22 cellular contexts compared by ENCODE assay signal in the genomic region with DNA sequence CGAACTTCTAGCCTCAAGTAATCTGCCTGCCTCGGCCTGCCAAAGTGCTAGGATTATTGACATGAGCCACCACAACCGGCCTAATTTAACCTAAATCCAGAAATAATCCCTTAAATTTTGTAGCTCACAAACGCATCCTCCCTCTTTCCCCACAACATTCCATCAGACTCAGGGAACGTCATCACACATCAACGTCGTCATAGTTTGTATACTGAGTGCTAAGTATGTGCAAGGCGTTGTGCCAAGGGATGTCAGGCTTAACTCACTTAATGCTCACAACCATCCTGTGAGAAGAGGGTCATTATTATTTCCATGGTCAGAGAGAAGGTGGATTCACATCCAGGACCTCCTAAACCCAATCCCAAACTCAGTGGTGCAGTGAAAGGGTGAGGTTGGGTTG. TPM values are rescaled to one million over a fixed set of nuclear protein-coding genes. Genes with fewer than 3 reads are reported as not detected.
DNase-seq lines count a peak whose midpoint lies in the region; ATAC-seq, FAIRE-seq and TF ChIP-seq lines count a peak whose summit lies in the region.
"Had no signal": no experiment of that assay in that cellular context is flagged by ENCODE, and none has a peak within 500 bp of the region (broad histone marks: within the 10 kb centered on the region; RNA-seq: fewer than 3 reads in every experiment).

No MANE protein-coding gene starts in this region.

- no peak for FAIRE-seq in HepG2 (lab: Jason Lieb, UNC)
- FAIRE-seq: A549, GM12878, H54, HTR-8/SVneo had no signal

- H3K9me3 ChIP-seq in HepG2 (ENCODE audit: low read length) (no peaks in the 10 kb centered on the region), smooth muscle cell (replicated peaks; ENCODE audit: low read depth) (no peaks in the 10 kb centered on the region)
- H3K9me3 ChIP-seq: A549, SJCRH30 had no signal

- H3K9me3 Mint-ChIP-seq in GM23338, result no peaks in the 10 kb centered on the region
- no peaks in the 10 kb centered on the region for H3K9me3 Mint-ChIP-seq in nephron progenitor cell

- no peak for DNase-seq in GM23338 (ENCODE audit: low spot score)
- DNase-seq in HepG2 (ENCODE audit: low spot score), result no peak
- no peak for DNase-seq in smooth muscle cell (lab: John Stamatoyannopoulos, UW; ENCODE audit: unreplicated experiment)
- no peak for DNase-seq in DMS 273 (lab: John Stamatoyannopoulos, UW; ENCODE audit: unreplicated experiment)
- no peak for DNase-seq in nephron progenitor cell
- DNase-seq: CD4-positive, alpha-beta memory T cell; MM.1S; NCI-H1092; NCI-H1436 treated with DMSO at 0.1 percent for 48 hours; NCI-H2029; NCI-H345; NCI-H524 treated with DMSO at 0.1 percent for 48 hours had no signal

- ATAC-seq in GM23338, result no peak
- no peak for ATAC-seq in HepG2
- ATAC-seq in GM21526 (IDR thresholded peaks at IDR 0.05; ENCODE audit: low FRiP score, unreplicated experiment), result no peak

- in situ Hi-C loops in HepG2 (cut with HindIII; ENCODE audit: extremely low pct_ligation_motif_present, low pct_unique_long_range_greater_than_20kb), result no loop called here

- H3K36me3 ChIP-seq in GM23338 (ENCODE audit: insufficient read depth) (no peaks in the 10 kb centered on the region), HepG2 (replicated peaks in 1 of 2; ENCODE audit: control insufficient read depth in 1 of 2, insufficient read depth in 2 of 2, low read length in 2 of 2) (no peaks in the 10 kb centered on the region), smooth muscle cell (ENCODE audit: low read depth) (no peaks in the 10 kb centered on the region)
- H3K36me3 ChIP-seq: BLaER1, SJCRH30 had no signal

- peaks cover 27% of the 10 kb centered on the region for H3F3A ChIP-seq in GM23338 (replicated peaks; ENCODE audit: low read depth)
- no peaks in the 10 kb centered on the region for H3F3A ChIP-seq in smooth muscle cell (ENCODE audit: low read depth)

- H3K27ac Mint-ChIP-seq in GM23338, result no peak overlapping the region
- H3K27ac Mint-ChIP-seq in nephron progenitor cell, result no peak overlapping the region
- H3K27ac Mint-ChIP-seq: CD4-positive, alpha-beta memory T cell had no signal

- 85% methylated on average over 8 of the region's 8 CpGs for WGBS in HepG2 (ENCODE audit: low lambda C conversion rate)
- 40% methylated on average over 8 of the region's 8 CpGs for WGBS in smooth muscle cell (ENCODE audit: low lambda C conversion rate)

- H3K4me2 ChIP-seq in GM23338 (no peak overlapping the region), HepG2 (ENCODE audit: low read depth, low read length) (peak overlapping the region; percentile 96), smooth muscle cell (peak overlapping the region; percentile 96)
- H3K4me2 ChIP-seq: BLaER1 had no signal

- TF ChIP-seq EP300 in HepG2 (IDR thresholded peaks at IDR 0.05; ENCODE audit: low read depth in 2 of 2, low read length in 2 of 2) (no peak), HepG2 (CRISPR knock-in tag; IDR thresholded peaks at IDR 0.05; ENCODE audit: borderline replicate concordance) (no peak)

- no peak overlapping the region for H3K4me3 ChIP-seq in GM23338
- no peak overlapping the region for H3K4me3 ChIP-seq in HepG2 (replicated peaks in 1 of 3; ENCODE audit: insufficient read depth in 1 of 3, low read depth in 2 of 3, low read length in 3 of 3)
- H3K4me3 ChIP-seq in smooth muscle cell, result no peak overlapping the region
- H3K4me3 ChIP-seq: BLaER1 had no signal

- no peak overlapping the region; the same call in 2 of the 3 replicates for H3K4me3 Mint-ChIP-seq in GM23338
- H3K4me3 Mint-ChIP-seq in nephron progenitor cell, result no peak overlapping the region

- no peak overlapping the region for H3K27ac ChIP-seq in GM23338 (ENCODE audit: low read depth)
- peak overlapping the region; percentile 82 for H3K27ac ChIP-seq in VCaP
- H3K27ac ChIP-seq in HepG2 (ENCODE audit: extremely low read length, insufficient read depth, low read length), result no peak overlapping the region
- H3K27ac ChIP-seq in smooth muscle cell (ENCODE audit: low read depth), result no peak overlapping the region
- H3K27ac ChIP-seq: BLaER1, SJCRH30 had no signal

- intact Hi-C loops in HepG2 (cut with micrococcal nuclease; ENCODE audit: unreplicated experiment), result loop anchor here (5.0 kb wide), 1 partner anchor 1213 kb away; no protein-coding TSS in a partner anchor

- peaks cover 35% of the 10 kb centered on the region for H3K4me1 Mint-ChIP-seq in GM23338
- H3K4me1 Mint-ChIP-seq in nephron progenitor cell, result peaks cover 24% of the 10 kb centered on the region

- TF ChIP-seq CTCF in GM23338 (conservative IDR thresholded peaks at IDR 0.05; ENCODE audit: low read depth in 2 of 2) (no peak), VCaP (conservative IDR thresholded peaks at IDR 0.05) (no peak), HepG2 (CRISPR knock-in tag; IDR thresholded peaks at IDR 0.05) (no peak), smooth muscle cell (IDR thresholded peaks at IDR 0.05; ENCODE audit: borderline replicate concordance, insufficient read depth, poor library complexity, severe bottlenecking) (no peak), nephron progenitor cell (IDR thresholded peaks at IDR 0.05) (no peak)

- H3K4me1 ChIP-seq in GM23338 (ENCODE audit: insufficient read depth), result peaks cover 35% of the 10 kb centered on the region
- H3K4me1 ChIP-seq in HepG2 (ENCODE audit: insufficient read depth, low read length), result peaks cover 40% of the 10 kb centered on the region
- H3K4me1 ChIP-seq in smooth muscle cell (ENCODE audit: low read depth), result peaks cover 6% of the 10 kb centered on the region
- H3K4me1 ChIP-seq: BLaER1, SJCRH30 had no signal

- H3K27me3 Mint-ChIP-seq in GM23338 (ENCODE audit: insufficient read depth, low read depth, poor library complexity), result peaks cover 57% of the 10 kb centered on the region
- H3K27me3 Mint-ChIP-seq in nephron progenitor cell (ENCODE audit: low read depth, poor library complexity), result peaks cover 66% of the 10 kb centered on the region

- peaks cover 6% of the 10 kb centered on the region; the same call in 1 of the 2 replicates for H3K9me2 ChIP-seq in GM23338 (ENCODE audit: insufficient read depth)

- CTCF ChIA-PET in HepG2 (lab: Yijun Ruan, JAX; ENCODE audit: low intra/inter-chr PET ratio, low total read pairs), result interaction anchor here (1.2 kb wide), 1 partner anchor 8 kb away, joined by 3 read pairs; no protein-coding TSS in a partner anchor

- BruUV-seq in HepG2 (replicated peaks; lab: Mats Ljungman, UMichigan), result no TSS peak

- peaks cover 87% of the 10 kb centered on the region for H3K27me3 ChIP-seq in GM23338 (ENCODE audit: insufficient read depth)
- peaks cover 4 to 30% of the 10 kb centered on the region in 2 experiments; a peak in 3 of 5 replicates for H3K27me3 ChIP-seq in HepG2 (ENCODE audit: control insufficient read depth in 1 of 2, insufficient read depth in 2 of 2, low read length in 2 of 2)
- H3K27me3 ChIP-seq in smooth muscle cell (ENCODE audit: low read depth), result peaks cover 33% of the 10 kb centered on the region

- H3K36me3 Mint-ChIP-seq in GM23338 (ENCODE audit: low read depth) (no peaks in the 10 kb centered on the region), nephron progenitor cell (ENCODE audit: low read depth) (no peaks in the 10 kb centered on the region)
- H3K36me3 Mint-ChIP-seq: CD4-positive, alpha-beta memory T cell had no signal

- no peaks in the 10 kb centered on the region for H3K79me2 ChIP-seq in GM23338 (replicated peaks; ENCODE audit: insufficient read depth)
- H3K79me2 ChIP-seq in HepG2 (ENCODE audit: insufficient read depth, low read length), result no peaks in the 10 kb centered on the region
- no peaks in the 10 kb centered on the region for H3K79me2 ChIP-seq in smooth muscle cell (ENCODE audit: low read depth)

- POLR2A ChIA-PET in HepG2 (lab: Yijun Ruan, JAX), result interaction anchor here (0.7 to 2.8 kb wide), 3 partner anchors 24 to 1378 kb away, joined by 4 to 18 read pairs (median 5); no protein-coding TSS in a partner anchor

- no peak for TF ChIP-seq POLR2A in HepG2 (IDR thresholded peaks at IDR 0.05; ENCODE audit: insufficient read depth in 1 of 2, low read depth in 2 of 2, low read length in 2 of 2)

- H2AFZ ChIP-seq in GM23338, result no peak overlapping the region
- no peak overlapping the region for H2AFZ ChIP-seq in HepG2 (ENCODE audit: low read length)
- H2AFZ ChIP-seq in smooth muscle cell (ENCODE audit: low read depth), result no peak overlapping the region

- no peak for TF ChIP-seq RAD21 in HepG2 (CRISPR knock-in tag; IDR thresholded peaks at IDR 0.05)

- peaks cover 7% of the 10 kb centered on the region; the same call in 1 of the 2 replicates for H4K20me1 ChIP-seq in GM23338 (replicated peaks; ENCODE audit: insufficient read depth)
- no peaks in the 10 kb centered on the region for H4K20me1 ChIP-seq in HepG2 (ENCODE audit: insufficient read depth, low read length)
- no peaks in the 10 kb centered on the region for H4K20me1 ChIP-seq in smooth muscle cell (ENCODE audit: low read depth)
- H4K20me1 ChIP-seq: BLaER1 had no signal

- no peak overlapping the region for H3K9ac ChIP-seq in HepG2 (ENCODE audit: insufficient read depth, low read depth, low read length)
- no peak overlapping the region for H3K9ac ChIP-seq in smooth muscle cell (ENCODE audit: low read depth)
- H3K9ac ChIP-seq: BLaER1 had no signal

RNA-seq across cellular contexts. Expression of a gene that starts 9.6 kb away (rescaled TPM):
- not detected in 2 replicates for total RNA-seq in GM23338 (2014; rRNA removed; shearing (Covaris generic))
- 0.34 TPM in 1 of 2 replicates, not detected in the other for polyA plus RNA-seq in GM23338 (2016; fragmentation: Nextera tagmentation; extraction: Ambion mirVana)
- not detected in 2 replicates for total RNA-seq in HepG2 (2016; rRNA removed; fragmentation: Illumina TruSeq; extraction: Trizol)
- total RNA-seq in HepG2 (2016; cell fraction: cytosol; rRNA removed; fragmentation: Illumina TruSeq; extraction: Trizol; ENCODE audit: low read depth), result not detected in 2 replicates
- not detected in 2 replicates for total RNA-seq in HepG2 (2016; cell fraction: insoluble cytoplasmic fraction; rRNA removed; fragmentation: Illumina TruSeq; extraction: Trizol)
- not detected in 2 replicates for total RNA-seq in HepG2 (2016; cell fraction: membrane; rRNA removed; fragmentation: Illumina TruSeq; extraction: Trizol)
- not detected in 2 replicates for total RNA-seq in HepG2 (2016; cell fraction: nucleus; rRNA removed; fragmentation: Illumina TruSeq; extraction: Trizol)
- polyA plus RNA-seq in HepG2 (2011; rRNA removed), result not detected in 2 replicates
- polyA plus RNA-seq in HepG2 (2011; cell fraction: cytosol; rRNA removed), result not detected in 2 replicates
- not detected in 2 replicates for polyA plus RNA-seq in HepG2 (2011; cell fraction: nucleus; rRNA removed)
- polyA plus RNA-seq in HepG2 (2012), result not detected in 2 replicates
- not detected in 2 replicates for polyA plus RNA-seq in HepG2 (2016; cell fraction: cytosol; fragmentation: Illumina TruSeq; extraction: Trizol; ENCODE audit: low read depth)
- polyA plus RNA-seq in HepG2 (2016; cell fraction: insoluble cytoplasmic fraction; fragmentation: Illumina TruSeq; extraction: Trizol; ENCODE audit: low read depth), result not detected in 2 replicates
- not detected in 2 replicates for polyA plus RNA-seq in HepG2 (2016; cell fraction: membrane; fragmentation: Illumina TruSeq; extraction: Trizol; ENCODE audit: low read depth)
- not detected in 2 replicates for polyA plus RNA-seq in HepG2 (2016; cell fraction: nucleus; fragmentation: Illumina TruSeq; extraction: Trizol; ENCODE audit: insufficient read depth, low read depth)
- not detected in 2 replicates for polyA minus RNA-seq in HepG2 (2011; rRNA and poly(A)+ RNA removed; ENCODE audit: low replicate concordance)
- polyA minus RNA-seq in HepG2 (2011; cell fraction: cytosol; rRNA and poly(A)+ RNA removed), result not detected in 2 replicates
- not detected in 2 replicates for polyA minus RNA-seq in HepG2 (2011; cell fraction: nucleus; rRNA and poly(A)+ RNA removed)
- not detected in 2 replicates for total RNA-seq in smooth muscle cell
- not detected in 2 replicates for polyA plus RNA-seq in smooth muscle cell
- total RNA-seq: Calu3; CD4-positive, alpha-beta memory T cell; LHCN-M2 had no signal
- polyA plus RNA-seq: A549; CD4-positive, alpha-beta memory T cell had no signal

RNA-seq across cellular contexts. Expression of a gene that starts 26.0 kb away (rescaled TPM):
- 18.3 and 21.1 TPM in 2 replicates for total RNA-seq in GM23338 (2014; rRNA removed; shearing (Covaris generic))
- polyA plus RNA-seq in GM23338 (2016; fragmentation: Nextera tagmentation; extraction: Ambion mirVana) (17.2 and 24.3 TPM in 2 replicates), HepG2 (2011; rRNA removed) (8.4 and 10.0 TPM in 2 replicates), smooth muscle cell (52.2 and 57.0 TPM in 2 replicates)
- total RNA-seq in HepG2 (2016; rRNA removed; fragmentation: Illumina TruSeq; extraction: Trizol) (16.6 and 17.2 TPM in 2 replicates), smooth muscle cell (61.0 and 61.4 TPM in 2 replicates)
- 27.0 and 31.5 TPM in 2 replicates for total RNA-seq in HepG2 (2016; cell fraction: cytosol; rRNA removed; fragmentation: Illumina TruSeq; extraction: Trizol; ENCODE audit: low read depth)
- 18.8 and 19.3 TPM in 2 replicates for total RNA-seq in HepG2 (2016; cell fraction: insoluble cytoplasmic fraction; rRNA removed; fragmentation: Illumina TruSeq; extraction: Trizol)
- 33.0 and 34.2 TPM in 2 replicates for total RNA-seq in HepG2 (2016; cell fraction: membrane; rRNA removed; fragmentation: Illumina TruSeq; extraction: Trizol)
- total RNA-seq in HepG2 (2016; cell fraction: nucleus; rRNA removed; fragmentation: Illumina TruSeq; extraction: Trizol), result 10.2 and 11.4 TPM in 2 replicates
- 9.5 and 9.8 TPM in 2 replicates for polyA plus RNA-seq in HepG2 (2011; cell fraction: cytosol; rRNA removed)
- 8.4 and 9.8 TPM in 2 replicates for polyA plus RNA-seq in HepG2 (2011; cell fraction: nucleus; rRNA removed)
- 9.2 and 11.5 TPM in 2 replicates for polyA plus RNA-seq in HepG2 (2012)
- 20.0 and 21.8 TPM in 2 replicates for polyA plus RNA-seq in HepG2 (2016; cell fraction: cytosol; fragmentation: Illumina TruSeq; extraction: Trizol; ENCODE audit: low read depth)
- polyA plus RNA-seq in HepG2 (2016; cell fraction: insoluble cytoplasmic fraction; fragmentation: Illumina TruSeq; extraction: Trizol; ENCODE audit: low read depth), result 9.4 and 14.0 TPM in 2 replicates
- polyA plus RNA-seq in HepG2 (2016; cell fraction: membrane; fragmentation: Illumina TruSeq; extraction: Trizol; ENCODE audit: low read depth), result 20.0 and 26.0 TPM in 2 replicates
- polyA plus RNA-seq in HepG2 (2016; cell fraction: nucleus; fragmentation: Illumina TruSeq; extraction: Trizol; ENCODE audit: insufficient read depth, low read depth), result 8.3 and 12.4 TPM in 2 replicates
- polyA minus RNA-seq in HepG2 (2011; rRNA and poly(A)+ RNA removed; ENCODE audit: low replicate concordance), result 2.2 and 8.7 TPM in 2 replicates
- polyA minus RNA-seq in HepG2 (2011; cell fraction: cytosol; rRNA and poly(A)+ RNA removed), result 13.7 and 17.7 TPM in 2 replicates
- 39.3 and 58.1 TPM in 2 replicates for polyA minus RNA-seq in HepG2 (2011; cell fraction: nucleus; rRNA and poly(A)+ RNA removed)
